21 cellular contexts compared by ENCODE assay signal in the genomic region with DNA sequence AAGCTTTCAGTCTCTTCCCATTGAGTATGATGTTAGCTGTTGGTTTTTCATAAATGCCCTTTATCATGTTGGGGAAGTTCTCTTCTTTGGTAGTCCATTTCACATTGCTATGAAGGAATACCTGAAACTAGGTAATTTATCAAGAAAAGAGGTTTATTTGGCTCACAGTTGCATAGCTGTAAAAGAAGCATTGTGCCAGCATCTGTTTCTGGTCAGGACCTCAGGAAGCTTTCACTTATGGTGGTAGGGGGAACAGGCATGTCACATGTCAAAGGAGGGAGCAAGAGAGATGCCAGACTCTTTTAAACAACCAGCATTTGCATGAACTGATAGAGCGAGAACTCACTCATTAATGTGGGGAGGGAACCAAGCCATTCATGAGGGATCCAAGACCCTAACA. TPM values are rescaled to one million over a fixed set of nuclear protein-coding genes. Genes with fewer than 3 reads are reported as not detected.
A peak's percentile ranks its signal among the peaks of the same experiment; 100 is the strongest.
DNase-seq lines count a peak whose midpoint lies in the region; ATAC-seq, FAIRE-seq and TF ChIP-seq lines count a peak whose summit lies in the region.
"Had no signal": no experiment of that assay in that cellular context is flagged by ENCODE, and none has a peak within 500 bp of the region (broad histone marks: within the 10 kb centered on the region; RNA-seq: fewer than 3 reads in every experiment).

No MANE protein-coding gene starts in this region.

- POLR2A ChIA-PET in K562 (lab: Yijun Ruan, JAX): interaction anchor here (0.6 to 1.5 kb wide), 3 partner anchors 8 to 359 kb away, joined by 3 to 4 read pairs (median 3); no protein-coding TSS in a partner anchor

- no peak for TF ChIP-seq RAD21 in K562 (CRISPR knock-in tag; conservative IDR thresholded peaks at IDR 0.05 in 1 of 2, IDR thresholded peaks at IDR 0.05 in 1 of 2)

- peak overlapping the region; percentile 45 for H3K27ac Mint-ChIP-seq in activated T-cell treated with anti-CD3 and anti-CD28 coated beads, Interleukin-2, amount 50 U/mL, for 24 hours
- H3K27ac Mint-ChIP-seq in T-helper 17 cell: peak overlapping the region; percentile 60
- H3K27ac Mint-ChIP-seq: CD4-positive, alpha-beta T cell had no signal

- intact Hi-C loops in K562 (cut with micrococcal nuclease): no loop called here

- no peaks in the 10 kb centered on the region for H3K79me2 ChIP-seq in K562 (ENCODE audit: control insufficient read depth, insufficient read depth, low read length)

- no peak for TF ChIP-seq CTCF in K562 (IDR thresholded peaks at IDR 0.05 in 2 of 3, conservative IDR thresholded peaks at IDR 0.05 in 1 of 3; ENCODE audit: insufficient read depth in 2 of 3, low read depth in 1 of 3, low read length in 3 of 3)
- no peak for TF ChIP-seq CTCF in neutrophil (IDR thresholded peaks at IDR 0.05)

- no TSS peak for BruUV-seq in K562 (replicated peaks; lab: Mats Ljungman, UMichigan)

- no peak for TF ChIP-seq EP300 in K562 (IDR thresholded peaks at IDR 0.05; ENCODE audit: low read length)

- no peaks in the 10 kb centered on the region for H3K27me3 Mint-ChIP-seq in activated T-cell treated with anti-CD3 and anti-CD28 coated beads, Interleukin-2, amount 50 U/mL, for 24 hours
- H3K27me3 Mint-ChIP-seq in T-helper 17 cell: no peaks in the 10 kb centered on the region
- H3K27me3 Mint-ChIP-seq: CD4-positive, alpha-beta T cell had no signal

- CTCF ChIA-PET in K562 (lab: Yijun Ruan, JAX; ENCODE audit: low intra/inter-chr PET ratio): no interaction called here

- no peak for FAIRE-seq in K562 (lab: Jason Lieb, UNC)
- FAIRE-seq: A549, H1 had no signal

- no peak overlapping the region for H3K27ac ChIP-seq in K562 (ENCODE audit: extremely low read depth, low read depth, low read length)
- H3K27ac ChIP-seq in neutrophil: peak overlapping the region; percentile 52
- H3K27ac ChIP-seq: 22Rv1, A549, C4-2B, HL-60 had no signal

- H3K36me3 ChIP-seq in K562 (ENCODE audit: control insufficient read depth, insufficient read depth, low read length): peaks cover 67% of the 10 kb centered on the region
- H3K36me3 ChIP-seq in neutrophil: peaks cover 79% of the 10 kb centered on the region

- H3K4me3 ChIP-seq in K562 (no peak overlapping the region), neutrophil (ENCODE audit: low read depth in 1 of 2, low read length in 1 of 2) (no peak overlapping the region)
- H3K4me3 ChIP-seq: A549, HAP-1 had no signal

- H4K20me1 ChIP-seq in K562 (replicated peaks; ENCODE audit: control insufficient read depth, insufficient read depth, low read length): no peaks in the 10 kb centered on the region

- ATAC-seq in T-helper 17 cell (no peak), K562 (no peak), HG03196 (IDR thresholded peaks at IDR 0.05; ENCODE audit: unreplicated experiment) (no peak)
- ATAC-seq: A549 had no signal

- DNase-seq in activated T-cell treated with anti-CD3 and anti-CD28 coated beads, Interleukin-2, amount 50 U/mL, for 24 hours: no peak
- DNase-seq in activated T-cell treated with anti-CD3 and anti-CD28 coated beads, Interleukin-2, amount 50 U/mL, for 48 hours: no peak
- DNase-seq in T-helper 17 cell: no peak
- DNase-seq in K562 (ENCODE audit: extremely low read depth in 1 of 4, low spot score in 3 of 4): no peak
- DNase-seq in superior temporal gyrus (ENCODE audit: extremely low spot score): no peak
- no peak for DNase-seq in NCI-H2227 treated with DMSO at 0.1 percent for 48 hours (lab: John Stamatoyannopoulos, UW)
- DNase-seq: AML-193; CD4-positive, alpha-beta T cell; DMS53; DND-41; IMR-90; KBM-7 had no signal

- 93% methylated on average over 1 of the region's 1 CpG for WGBS in K562 (ENCODE audit: insufficient coverage, low coverage, missing lambda C conversion rate)

- H3K4me3 Mint-ChIP-seq in activated T-cell treated with anti-CD3 and anti-CD28 coated beads, Interleukin-2, amount 50 U/mL, for 24 hours: no peak overlapping the region
- H3K4me3 Mint-ChIP-seq in T-helper 17 cell: no peak overlapping the region
- H3K4me3 Mint-ChIP-seq: CD4-positive, alpha-beta T cell had no signal

- H3K4me2 ChIP-seq in K562 (ENCODE audit: insufficient read depth, low read length): no peak overlapping the region
- H3K4me2 ChIP-seq: A549 had no signal

- H3K9me3 ChIP-seq in T-helper 17 cell (ENCODE audit: control insufficient read depth, low read length, poor library complexity, severe bottlenecking) (no peaks in the 10 kb centered on the region), K562 (replicated peaks; ENCODE audit: control insufficient read depth, insufficient read depth, low read depth, low read length) (no peaks in the 10 kb centered on the region; the same call in 1 of the 2 replicates), neutrophil (no peaks in the 10 kb centered on the region)
- H3K9me3 ChIP-seq: HAP-1 had no signal

- H3K9me3 Mint-ChIP-seq in activated T-cell treated with anti-CD3 and anti-CD28 coated beads, Interleukin-2, amount 50 U/mL, for 24 hours: no peaks in the 10 kb centered on the region
- H3K9me3 Mint-ChIP-seq: CD4-positive, alpha-beta T cell had no signal

- H3K4me1 Mint-ChIP-seq in activated T-cell treated with anti-CD3 and anti-CD28 coated beads, Interleukin-2, amount 50 U/mL, for 24 hours (ENCODE audit: low read depth): peaks cover 18% of the 10 kb centered on the region
- H3K4me1 Mint-ChIP-seq in T-helper 17 cell: peaks cover 4% of the 10 kb centered on the region

- H3K27me3 ChIP-seq in K562 (ENCODE audit: control insufficient read depth in 2 of 2, insufficient read depth in 2 of 2, low read length in 2 of 2) (no peaks in the 10 kb centered on the region), neutrophil (no peaks in the 10 kb centered on the region)

- H3K9me1 ChIP-seq in K562 (ENCODE audit: control insufficient read depth, insufficient read depth, low read length): no peaks in the 10 kb centered on the region

- in situ Hi-C loops in K562 (cut with MboI): no loop called here

- peaks cover 98% of the 10 kb centered on the region for H3K36me3 Mint-ChIP-seq in activated T-cell treated with anti-CD3 and anti-CD28 coated beads, Interleukin-2, amount 50 U/mL, for 24 hours (ENCODE audit: low read depth)
- H3K36me3 Mint-ChIP-seq in T-helper 17 cell (ENCODE audit: low read depth): peaks cover 18% of the 10 kb centered on the region

- TF ChIP-seq POLR2A in K562 (conservative IDR thresholded peaks at IDR 0.05): no peak

- no peak overlapping the region for H3K9ac ChIP-seq in K562 (ENCODE audit: insufficient read depth in 1 of 2, low read depth in 2 of 2, low read length in 2 of 2)

- H2AFZ ChIP-seq in K562 (ENCODE audit: low read depth, low read length): no peak overlapping the region

- H3K4me1 ChIP-seq in K562 (replicated peaks in 1 of 2; ENCODE audit: control insufficient read depth in 2 of 2, insufficient read depth in 2 of 2, low read length in 2 of 2) (no peaks in the 10 kb centered on the region), neutrophil (ENCODE audit: control insufficient read depth in 1 of 2, insufficient read depth in 1 of 2, low read depth in 1 of 2, low read length in 1 of 2) (no peaks in the 10 kb centered on the region)
- H3K4me1 ChIP-seq: A549, HAP-1 had no signal

RNA-seq across cellular contexts. Expression of gene MAPK13, which starts 48.0 kb away (rescaled TPM):
- total RNA-seq in T-helper 17 cell: 10 to 100 TPM; 32.1 to 33.7 TPM
- total RNA-seq in K562 (2011; cell fraction: chromatin; rRNA removed; ENCODE audit: low replicate concordance): 8.9 and 13.3 TPM in 2 replicates
- 5.0 and 5.2 TPM in 2 replicates for total RNA-seq in K562 (2011; cell fraction: nucleolus; rRNA removed)
- total RNA-seq in K562 (2011; cell fraction: nucleoplasm; rRNA removed): 4.5 and 6.2 TPM in 2 replicates
- total RNA-seq in K562 (2014; rRNA removed): 0.36 and 0.57 TPM in 2 replicates
- total RNA-seq in K562 (2014; rRNA removed; fragmentation: Illumina TruSeq; extraction: Trizol): 0.11 and 0.16 TPM in 2 replicates
- total RNA-seq in K562 (2015; rRNA removed; fragmentation: Illumina TruSeq; extraction: Trizol): 0.30 and 0.43 TPM in 2 replicates
- total RNA-seq in K562 (2021): 0.69 and 0.84 TPM in 2 replicates
- 1.3 and 2.0 TPM in 2 replicates for polyA plus RNA-seq in K562 (2011; rRNA removed)
- 0.83 and 1.1 TPM in 2 replicates for polyA plus RNA-seq in K562 (2011; cell fraction: cytosol; rRNA removed)
- polyA plus RNA-seq in K562 (2011; cell fraction: nucleus; rRNA removed): 6.7 and 15.1 TPM in 2 replicates
- polyA plus RNA-seq in K562 (2012): 0.79 and 2.5 TPM in 2 replicates
- 0.52 and 0.68 TPM in 2 replicates for polyA plus RNA-seq in K562 (2014; fragmentation: Illumina TruSeq; extraction: Trizol)
- under 1 TPM in 1 of 2 experiments, not detected in 1; 0.03 TPM for polyA plus RNA-seq in K562 (2014; fragmentation: Nextera tagmentation; extraction: Ambion mirVana)
- 1.00 and 2.3 TPM in 2 replicates for polyA plus RNA-seq in K562 (2014; rRNA removed)
- polyA minus RNA-seq in K562 (2011; rRNA and poly(A)+ RNA removed): 0.30 and 0.35 TPM in 2 replicates
- polyA minus RNA-seq in K562 (2011; cell fraction: cytosol; rRNA and poly(A)+ RNA removed): 0.95 and 1.7 TPM in 2 replicates
- 0.78 and 1.1 TPM in 2 replicates for polyA minus RNA-seq in K562 (2011; cell fraction: nucleus; rRNA and poly(A)+ RNA removed)

RNA-seq across cellular contexts. Expression of gene MAPK14, which starts 54.7 kb away (rescaled TPM):
- total RNA-seq in T-helper 17 cell: 10 to 100 TPM; 43.7 to 48.1 TPM
- 97.7 and 174 TPM in 2 replicates for total RNA-seq in K562 (2011; cell fraction: chromatin; rRNA removed; ENCODE audit: low replicate concordance)
- total RNA-seq in K562 (2011; cell fraction: nucleolus; rRNA removed): 48.2 and 54.3 TPM in 2 replicates
- total RNA-seq in K562 (2011; cell fraction: nucleoplasm; rRNA removed): 120 and 207 TPM in 2 replicates
- total RNA-seq in K562 (2014; rRNA removed): 27.8 and 34.0 TPM in 2 replicates
- total RNA-seq in K562 (2014; rRNA removed; fragmentation: Illumina TruSeq; extraction: Trizol): 41.5 and 42.5 TPM in 2 replicates
- total RNA-seq in K562 (2015; rRNA removed; fragmentation: Illumina TruSeq; extraction: Trizol): 41.9 and 44.9 TPM in 2 replicates
- total RNA-seq in K562 (2021): 37.2 and 45.4 TPM in 2 replicates
- polyA plus RNA-seq in K562 (2011; rRNA removed): 57.9 and 62.7 TPM in 2 replicates
- 22.2 and 39.3 TPM in 2 replicates for polyA plus RNA-seq in K562 (2011; cell fraction: cytosol; rRNA removed)
- 44.9 and 53.3 TPM in 2 replicates for polyA plus RNA-seq in K562 (2011; cell fraction: nucleus; rRNA removed)
- 28.4 and 30.6 TPM in 2 replicates for polyA plus RNA-seq in K562 (2012)
- polyA plus RNA-seq in K562 (2014; fragmentation: Illumina TruSeq; extraction: Trizol): 31.3 and 35.5 TPM in 2 replicates
- polyA plus RNA-seq in K562 (2014; fragmentation: Nextera tagmentation; extraction: Ambion mirVana): 10 to 100 TPM in 1 of 2 experiments, 1 to 10 TPM in 1; 8.8 to 11.8 TPM
- 30.1 and 32.7 TPM in 2 replicates for polyA plus RNA-seq in K562 (2014; rRNA removed)
- 102 and 107 TPM in 2 replicates for polyA minus RNA-seq in K562 (2011; rRNA and poly(A)+ RNA removed)
- 25.3 and 39.2 TPM in 2 replicates for polyA minus RNA-seq in K562 (2011; cell fraction: cytosol; rRNA and poly(A)+ RNA removed)
- 51.0 and 75.9 TPM in 2 replicates for polyA minus RNA-seq in K562 (2011; cell fraction: nucleus; rRNA and poly(A)+ RNA removed)

RNA-seq across cellular contexts. Expression of gene SLC26A8, which starts 57.9 kb away (rescaled TPM):
- total RNA-seq in T-helper 17 cell (under 1 TPM in 1 of 2 donors, not detected in 1; 0.37 TPM), K562 (2014; rRNA removed) (not detected in 2 replicates), K562 (2014; rRNA removed; fragmentation: Illumina TruSeq; extraction: Trizol) (not detected in 2 replicates), K562 (2015; rRNA removed; fragmentation: Illumina TruSeq; extraction: Trizol) (not detected in 2 replicates), K562 (2021) (not detected in 2 replicates)
- total RNA-seq in K562 (2011; cell fraction: chromatin; rRNA removed; ENCODE audit: low replicate concordance): not detected in 2 replicates
- total RNA-seq in K562 (2011; cell fraction: nucleolus; rRNA removed): not detected in 2 replicates
- not detected in 2 replicates for total RNA-seq in K562 (2011; cell fraction: nucleoplasm; rRNA removed)
- polyA plus RNA-seq in K562 (2011; rRNA removed) (not detected in 2 replicates), K562 (2014; fragmentation: Illumina TruSeq; extraction: Trizol) (not detected in 2 replicates), K562 (2014; fragmentation: Nextera tagmentation; extraction: Ambion mirVana) (not detected), K562 (2014; rRNA removed) (not detected in 2 replicates)
- not detected in 2 replicates for polyA plus RNA-seq in K562 (2011; cell fraction: cytosol; rRNA removed)
- not detected in 2 replicates for polyA plus RNA-seq in K562 (2011; cell fraction: nucleus; rRNA removed)
- not detected in 2 replicates for polyA plus RNA-seq in K562 (2012)
- not detected in 2 replicates for polyA minus RNA-seq in K562 (2011; rRNA and poly(A)+ RNA removed)
- not detected in 2 replicates for polyA minus RNA-seq in K562 (2011; cell fraction: cytosol; rRNA and poly(A)+ RNA removed)
- not detected in 2 replicates for polyA minus RNA-seq in K562 (2011; cell fraction: nucleus; rRNA and poly(A)+ RNA removed)
- total RNA-seq: CD4-positive, alpha-beta T cell; IMR-90 had no signal
- polyA plus RNA-seq: A549, BJ had no signal
